Comparison of ENCODE assay signal across 1 cellular context in the genomic region with DNA sequence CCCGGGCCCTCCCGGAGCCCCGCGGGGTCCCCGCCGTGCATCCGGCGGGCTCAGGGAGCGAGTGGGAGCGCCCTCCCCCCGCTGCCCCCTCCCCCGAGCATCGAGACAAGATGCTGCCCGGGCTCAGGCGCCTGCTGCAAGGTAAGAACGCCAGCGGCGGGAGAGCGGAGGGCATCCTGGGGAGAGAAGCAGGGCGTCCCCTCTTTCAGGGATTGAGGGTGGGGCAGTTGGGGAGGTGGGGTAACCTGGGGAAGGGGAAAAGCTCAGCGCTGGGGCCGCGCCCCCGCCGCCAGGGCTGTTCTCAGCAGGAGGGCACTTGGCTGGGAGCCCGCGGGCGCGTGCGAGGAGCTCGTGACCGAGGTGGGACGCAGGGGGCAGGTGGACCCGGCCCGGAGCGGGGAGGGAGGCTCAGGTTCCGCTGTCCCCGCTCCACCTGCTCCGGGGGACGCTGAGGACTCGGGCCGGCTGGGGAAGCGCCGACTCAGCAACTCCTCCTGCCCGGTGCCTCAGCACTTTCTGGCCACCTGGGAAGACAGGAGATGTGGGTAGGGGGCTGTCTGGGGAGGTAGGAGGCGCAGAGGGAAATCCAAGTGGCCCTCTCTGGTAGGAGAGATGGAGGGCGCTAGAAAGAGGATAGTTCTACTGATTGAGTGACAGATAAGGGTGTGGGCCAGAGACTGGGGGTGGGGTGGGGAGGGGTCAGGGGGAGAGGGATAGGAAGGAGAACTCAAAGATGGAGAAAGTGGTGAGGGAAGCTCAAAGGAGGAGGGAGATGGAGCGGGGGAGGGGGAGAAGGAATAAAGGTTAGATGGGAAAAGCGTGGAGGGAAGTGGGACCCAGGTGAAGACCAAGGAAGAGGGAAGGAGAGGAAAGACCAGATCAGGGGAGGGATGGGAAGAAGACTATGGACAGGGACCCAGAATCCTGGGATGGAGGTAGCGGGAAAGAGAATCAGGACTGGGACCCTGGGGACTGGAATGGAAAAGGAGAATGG.
A peak's percentile ranks its signal among the peaks of the same experiment; 100 is the strongest.
TF ChIP-seq lines count a peak whose summit lies in the region.

No MANE protein-coding gene starts in this region.

TF ChIP-seq in HepG2, 621 proteins besides CTCF, POLR2A, EP300 and RAD21 (continued from another document):
- TF ChIP-seq, protein P1, sequence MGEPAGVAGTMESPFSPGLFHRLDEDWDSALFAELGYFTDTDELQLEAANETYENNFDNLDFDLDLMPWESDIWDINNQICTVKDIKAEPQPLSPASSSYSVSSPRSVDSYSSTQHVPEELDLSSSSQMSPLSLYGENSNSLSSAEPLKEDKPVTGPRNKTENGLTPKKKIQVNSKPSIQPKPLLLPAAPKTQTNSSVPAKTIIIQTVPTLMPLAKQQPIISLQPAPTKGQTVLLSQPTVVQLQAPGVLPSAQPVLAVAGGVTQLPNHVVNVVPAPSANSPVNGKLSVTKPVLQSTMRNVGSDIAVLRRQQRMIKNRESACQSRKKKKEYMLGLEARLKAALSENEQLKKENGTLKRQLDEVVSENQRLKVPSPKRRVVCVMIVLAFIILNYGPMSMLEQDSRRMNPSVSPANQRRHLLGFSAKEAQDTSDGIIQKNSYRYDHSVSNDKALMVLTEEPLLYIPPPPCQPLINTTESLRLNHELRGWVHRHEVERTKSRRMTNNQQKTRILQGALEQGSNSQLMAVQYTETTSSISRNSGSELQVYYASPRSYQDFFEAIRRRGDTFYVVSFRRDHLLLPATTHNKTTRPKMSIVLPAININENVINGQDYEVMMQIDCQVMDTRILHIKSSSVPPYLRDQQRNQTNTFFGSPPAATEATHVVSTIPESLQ (CRISPR knock-in tag; conservative IDR thresholded peaks at IDR 0.05): no peak
- TF ChIP-seq ZNF556 (CRISPR knock-in tag; IDR thresholded peaks at IDR 0.05; ENCODE audit: borderline replicate concordance) (no peak), CC2D1A (CRISPR knock-in tag; IDR thresholded peaks at IDR 0.05) (no peak), SRSF4 (IDR thresholded peaks at IDR 0.05; ENCODE audit: low read depth, low read length, poor library complexity, severe bottlenecking) (no peak), TAF15 (IDR thresholded peaks at IDR 0.05; ENCODE audit: low read depth, low read length, poor library complexity, severe bottlenecking) (no peak), ZNF879 (CRISPR knock-in tag; IDR thresholded peaks at IDR 0.05) (no peak), ZSCAN31 (CRISPR knock-in tag; IDR thresholded peaks at IDR 0.05; ENCODE audit: low read depth) (no peak), IRF9 (CRISPR knock-in tag; IDR thresholded peaks at IDR 0.05; ENCODE audit: borderline replicate concordance) (no peak), HES4 (CRISPR knock-in tag; IDR thresholded peaks at IDR 0.05; ENCODE audit: borderline replicate concordance) (no peak), KDM2A (CRISPR knock-in tag; IDR thresholded peaks at IDR 0.05; ENCODE audit: borderline replicate concordance, low read depth) (peak; percentile 61), MAFF (IDR thresholded peaks at IDR 0.05; ENCODE audit: low read depth, low read length) (peak; percentile 66; the same call in 1 of the 2 replicates), FOXO1 (CRISPR knock-in tag; IDR thresholded peaks at IDR 0.05) (no peak), SP4 (CRISPR knock-in tag; IDR thresholded peaks at IDR 0.05) (no peak), ZNF24 (IDR thresholded peaks at IDR 0.05) (no peak), ZNF274 (CRISPR knock-in tag; IDR thresholded peaks at IDR 0.05) (no peak), ZNF619 (CRISPR knock-in tag; IDR thresholded peaks at IDR 0.05) (no peak), KLF13 (CRISPR knock-in tag; IDR thresholded peaks at IDR 0.05) (no peak), KDM3A (CRISPR knock-in tag; IDR thresholded peaks at IDR 0.05; ENCODE audit: low read depth) (no peak), AGO2 (optimal IDR thresholded peaks at IDR 0.05; ENCODE audit: low read depth, low read length) (peak; percentile 59), TGIF2 (CRISPR knock-in tag; IDR thresholded peaks at IDR 0.05) (no peak), TSC22D2 (CRISPR knock-in tag; IDR thresholded peaks at IDR 0.05; ENCODE audit: borderline replicate concordance) (no peak), UBTF (CRISPR knock-in tag; IDR thresholded peaks at IDR 0.05) (peak; percentile 28; the same call in 1 of the 2 replicates), MTF2 (CRISPR knock-in tag; IDR thresholded peaks at IDR 0.05; ENCODE audit: borderline replicate concordance) (no peak), SPEN (CRISPR knock-in tag; IDR thresholded peaks at IDR 0.05; ENCODE audit: low read depth) (no peak), ZNF850 (CRISPR knock-in tag; conservative IDR thresholded peaks at IDR 0.05) (no peak), HNRNPK (IDR thresholded peaks at IDR 0.05; ENCODE audit: low read depth, low read length, poor library complexity, severe bottlenecking) (peak; percentile 64), CREM (IDR thresholded peaks at IDR 0.05) (no peak), CREM (CRISPR knock-in tag; IDR thresholded peaks at IDR 0.05) (no peak), STAT5B (CRISPR knock-in tag; IDR thresholded peaks at IDR 0.05) (no peak), ARNT2 (CRISPR knock-in tag; IDR thresholded peaks at IDR 0.05; ENCODE audit: low read depth) (no peak), ZNF136 (CRISPR knock-in tag; IDR thresholded peaks at IDR 0.05; ENCODE audit: low read depth) (no peak), ZMYM3 (CRISPR knock-in tag; IDR thresholded peaks at IDR 0.05) (0 out of 2 replicates have a peak, but pooled peaks have one; percentile 20), ZBTB25 (CRISPR knock-in tag; IDR thresholded peaks at IDR 0.05) (no peak), ZNF790 (CRISPR knock-in tag; IDR thresholded peaks at IDR 0.05; ENCODE audit: borderline replicate concordance) (no peak), SATB2 (CRISPR knock-in tag; IDR thresholded peaks at IDR 0.05) (no peak), ATM (IDR thresholded peaks at IDR 0.05; ENCODE audit: borderline replicate concordance) (no peak), SRSF1 (optimal IDR thresholded peaks at IDR 0.05; ENCODE audit: low read depth, low read length) (no peak), HDAC2 (CRISPR knock-in tag; IDR thresholded peaks at IDR 0.05) (no peak), SRSF9 (IDR thresholded peaks at IDR 0.05; ENCODE audit: borderline replicate concordance, insufficient read depth, low read depth, low read length, poor library complexity, severe bottlenecking) (no peak), ZNF704 (CRISPR knock-in tag; IDR thresholded peaks at IDR 0.05; ENCODE audit: borderline replicate concordance) (no peak), CCDC6 (CRISPR knock-in tag; IDR thresholded peaks at IDR 0.05) (no peak)
- TF ChIP-seq, protein P2, sequence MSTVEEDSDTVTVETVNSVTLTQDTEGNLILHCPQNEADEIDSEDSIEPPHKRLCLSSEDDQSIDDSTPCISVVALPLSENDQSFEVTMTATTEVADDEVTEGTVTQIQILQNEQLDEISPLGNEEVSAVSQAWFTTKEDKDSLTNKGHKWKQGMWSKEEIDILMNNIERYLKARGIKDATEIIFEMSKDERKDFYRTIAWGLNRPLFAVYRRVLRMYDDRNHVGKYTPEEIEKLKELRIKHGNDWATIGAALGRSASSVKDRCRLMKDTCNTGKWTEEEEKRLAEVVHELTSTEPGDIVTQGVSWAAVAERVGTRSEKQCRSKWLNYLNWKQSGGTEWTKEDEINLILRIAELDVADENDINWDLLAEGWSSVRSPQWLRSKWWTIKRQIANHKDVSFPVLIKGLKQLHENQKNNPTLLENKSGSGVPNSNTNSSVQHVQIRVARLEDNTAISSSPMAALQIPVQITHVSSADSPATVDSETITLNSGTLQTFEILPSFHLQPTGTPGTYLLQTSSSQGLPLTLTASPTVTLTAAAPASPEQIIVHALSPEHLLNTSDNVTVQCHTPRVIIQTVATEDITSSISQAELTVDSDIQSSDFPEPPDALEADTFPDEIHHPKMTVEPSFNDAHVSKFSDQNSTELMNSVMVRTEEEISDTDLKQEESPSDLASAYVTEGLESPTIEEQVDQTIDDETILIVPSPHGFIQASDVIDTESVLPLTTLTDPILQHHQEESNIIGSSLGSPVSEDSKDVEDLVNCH (CRISPR knock-in tag; IDR thresholded peaks at IDR 0.05): no peak
- TF ChIP-seq, protein P3, sequence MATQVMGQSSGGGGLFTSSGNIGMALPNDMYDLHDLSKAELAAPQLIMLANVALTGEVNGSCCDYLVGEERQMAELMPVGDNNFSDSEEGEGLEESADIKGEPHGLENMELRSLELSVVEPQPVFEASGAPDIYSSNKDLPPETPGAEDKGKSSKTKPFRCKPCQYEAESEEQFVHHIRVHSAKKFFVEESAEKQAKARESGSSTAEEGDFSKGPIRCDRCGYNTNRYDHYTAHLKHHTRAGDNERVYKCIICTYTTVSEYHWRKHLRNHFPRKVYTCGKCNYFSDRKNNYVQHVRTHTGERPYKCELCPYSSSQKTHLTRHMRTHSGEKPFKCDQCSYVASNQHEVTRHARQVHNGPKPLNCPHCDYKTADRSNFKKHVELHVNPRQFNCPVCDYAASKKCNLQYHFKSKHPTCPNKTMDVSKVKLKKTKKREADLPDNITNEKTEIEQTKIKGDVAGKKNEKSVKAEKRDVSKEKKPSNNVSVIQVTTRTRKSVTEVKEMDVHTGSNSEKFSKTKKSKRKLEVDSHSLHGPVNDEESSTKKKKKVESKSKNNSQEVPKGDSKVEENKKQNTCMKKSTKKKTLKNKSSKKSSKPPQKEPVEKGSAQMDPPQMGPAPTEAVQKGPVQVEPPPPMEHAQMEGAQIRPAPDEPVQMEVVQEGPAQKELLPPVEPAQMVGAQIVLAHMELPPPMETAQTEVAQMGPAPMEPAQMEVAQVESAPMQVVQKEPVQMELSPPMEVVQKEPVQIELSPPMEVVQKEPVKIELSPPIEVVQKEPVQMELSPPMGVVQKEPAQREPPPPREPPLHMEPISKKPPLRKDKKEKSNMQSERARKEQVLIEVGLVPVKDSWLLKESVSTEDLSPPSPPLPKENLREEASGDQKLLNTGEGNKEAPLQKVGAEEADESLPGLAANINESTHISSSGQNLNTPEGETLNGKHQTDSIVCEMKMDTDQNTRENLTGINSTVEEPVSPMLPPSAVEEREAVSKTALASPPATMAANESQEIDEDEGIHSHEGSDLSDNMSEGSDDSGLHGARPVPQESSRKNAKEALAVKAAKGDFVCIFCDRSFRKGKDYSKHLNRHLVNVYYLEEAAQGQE (IDR thresholded peaks at IDR 0.05; ENCODE audit: borderline replicate concordance in 1 of 2, low read depth in 1 of 2, low read length in 2 of 2): no peak
- TF ChIP-seq, protein P4, sequence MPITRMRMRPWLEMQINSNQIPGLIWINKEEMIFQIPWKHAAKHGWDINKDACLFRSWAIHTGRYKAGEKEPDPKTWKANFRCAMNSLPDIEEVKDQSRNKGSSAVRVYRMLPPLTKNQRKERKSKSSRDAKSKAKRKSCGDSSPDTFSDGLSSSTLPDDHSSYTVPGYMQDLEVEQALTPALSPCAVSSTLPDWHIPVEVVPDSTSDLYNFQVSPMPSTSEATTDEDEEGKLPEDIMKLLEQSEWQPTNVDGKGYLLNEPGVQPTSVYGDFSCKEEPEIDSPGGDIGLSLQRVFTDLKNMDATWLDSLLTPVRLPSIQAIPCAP (CRISPR knock-in tag; IDR thresholded peaks at IDR 0.05; ENCODE audit: low read depth): no peak
